13 cellular contexts compared by ENCODE assay signal in genomic region chr6:111171577-111172400, GRCh38.
DNase-seq lines count a peak whose midpoint lies in the region; ATAC-seq and TF ChIP-seq lines count a peak whose summit lies in the region.
"Had no signal": no experiment of that assay in that cellular context is flagged by ENCODE, and none has a peak within 500 bp of the region (broad histone marks: within the 10 kb centered on the region; RNA-seq: fewer than 3 reads in every experiment).

No MANE protein-coding gene starts in this region.

- CTCF ChIA-PET in activated CD8-positive, alpha-beta T cell treated with anti-CD3 and anti-CD28 coated beads for 36 hours (lab: Charles Lee), result interaction anchor here (0.9 kb wide), 1 partner anchor 38 kb away, joined by 6 read pairs; no protein-coding TSS in a partner anchor
- CTCF ChIA-PET in activated CD8-positive, alpha-beta T cell treated with anti-CD3 and anti-CD28 coated beads, Interleukin-2, amount 10 ng/mL, durations not matched to agents 7 days and 5 days (lab: Charles Lee), result interaction anchor here (0.9 kb wide), 1 partner anchor 12 kb away, joined by 3 read pairs; no protein-coding TSS in a partner anchor

- ATAC-seq in activated CD8-positive, alpha-beta T cell treated with anti-CD3 and anti-CD28 coated beads for 36 hours, result peak; percentile 60
- ATAC-seq in activated CD8-positive, alpha-beta T cell treated with anti-CD3 and anti-CD28 coated beads, Interleukin-2, amount 10 ng/mL, durations not matched to agents 7 days and 5 days, result no peak
- ATAC-seq in GM21619 (IDR thresholded peaks at IDR 0.05; ENCODE audit: unreplicated experiment), result peak; percentile 71
- peak; percentile 84 for ATAC-seq in HG03378 (IDR thresholded peaks at IDR 0.05; ENCODE audit: unreplicated experiment)
- no peak for ATAC-seq in left lobe of liver
- ATAC-seq: Right ventricle myocardium inferior had no signal

- H3K27me3 Mint-ChIP-seq in activated CD8-positive, alpha-beta T cell treated with anti-CD3 and anti-CD28 coated beads for 36 hours, result no peaks in the 10 kb centered on the region
- no peaks in the 10 kb centered on the region for H3K27me3 Mint-ChIP-seq in activated CD8-positive, alpha-beta T cell treated with anti-CD3 and anti-CD28 coated beads, Interleukin-2, amount 10 ng/mL, durations not matched to agents 7 days and 5 days (ENCODE audit: low read depth)

- H3K27me3 ChIP-seq in GM23248 (replicated peaks; ENCODE audit: insufficient read depth) (peaks cover 21% of the 10 kb centered on the region), adrenal gland (no peaks in the 10 kb centered on the region)
- H3K27me3 ChIP-seq: thyroid gland had no signal

- no peak overlapping the region for H3K4me2 ChIP-seq in GM23248 (ENCODE audit: unreplicated experiment)

- H3K79me2 ChIP-seq in GM23248 (ENCODE audit: insufficient read depth), result no peaks in the 10 kb centered on the region

- TF ChIP-seq CTCF in activated CD8-positive, alpha-beta T cell treated with anti-CD3 and anti-CD28 coated beads for 36 hours (IDR thresholded peaks at IDR 0.05), result no peak
- TF ChIP-seq CTCF in adrenal gland (IDR thresholded peaks at IDR 0.05), result no peak

- H4K20me1 ChIP-seq in GM23248 (ENCODE audit: insufficient read depth), result no peaks in the 10 kb centered on the region

- H3K27ac Mint-ChIP-seq in activated CD8-positive, alpha-beta T cell treated with anti-CD3 and anti-CD28 coated beads for 36 hours, result no peak overlapping the region
- H3K27ac Mint-ChIP-seq in activated CD8-positive, alpha-beta T cell treated with anti-CD3 and anti-CD28 coated beads, Interleukin-2, amount 10 ng/mL, durations not matched to agents 7 days and 5 days, result no peak overlapping the region
- H3K27ac Mint-ChIP-seq: nephron progenitor cell had no signal

- H3K9me3 ChIP-seq in GM23248 (ENCODE audit: low read depth), result no peaks in the 10 kb centered on the region
- no peaks in the 10 kb centered on the region for H3K9me3 ChIP-seq in adrenal gland (replicated peaks in 1 of 3)
- H3K9me3 ChIP-seq: thyroid gland had no signal

- H3K9me2 ChIP-seq in GM23248 (ENCODE audit: insufficient read depth), result no peaks in the 10 kb centered on the region

- in situ Hi-C loops in GM23248 (cut with MboI), result no loop called here

- no peak overlapping the region for H2AFZ ChIP-seq in GM23248

- H3K4me3 ChIP-seq in GM23248 (no peak overlapping the region), adrenal gland (no peak overlapping the region)
- H3K4me3 ChIP-seq: thyroid gland had no signal

- POLR2A ChIA-PET in activated CD8-positive, alpha-beta T cell treated with anti-CD3 and anti-CD28 coated beads for 36 hours (lab: Charles Lee), result no interaction called here
- POLR2A ChIA-PET in activated CD8-positive, alpha-beta T cell treated with anti-CD3 and anti-CD28 coated beads, Interleukin-2, amount 10 ng/mL, durations not matched to agents 7 days and 5 days (lab: Charles Lee), result no interaction called here

- H3K9ac ChIP-seq in GM23248, result no peak overlapping the region

- TF ChIP-seq POLR2A in adrenal gland (IDR thresholded peaks at IDR 0.05), result no peak

- H3K36me3 Mint-ChIP-seq in activated CD8-positive, alpha-beta T cell treated with anti-CD3 and anti-CD28 coated beads for 36 hours (ENCODE audit: low read depth), result peaks cover 3% of the 10 kb centered on the region
- no peaks in the 10 kb centered on the region for H3K36me3 Mint-ChIP-seq in activated CD8-positive, alpha-beta T cell treated with anti-CD3 and anti-CD28 coated beads, Interleukin-2, amount 10 ng/mL, durations not matched to agents 7 days and 5 days (ENCODE audit: low read depth)

- no peaks in the 10 kb centered on the region for H3K9me3 Mint-ChIP-seq in activated CD8-positive, alpha-beta T cell treated with anti-CD3 and anti-CD28 coated beads for 36 hours
- H3K9me3 Mint-ChIP-seq in activated CD8-positive, alpha-beta T cell treated with anti-CD3 and anti-CD28 coated beads, Interleukin-2, amount 10 ng/mL, durations not matched to agents 7 days and 5 days (ENCODE audit: insufficient read depth), result no peaks in the 10 kb centered on the region
- H3K9me3 Mint-ChIP-seq: nephron progenitor cell had no signal

- H3K4me3 Mint-ChIP-seq in activated CD8-positive, alpha-beta T cell treated with anti-CD3 and anti-CD28 coated beads for 36 hours, result no peak overlapping the region
- H3K4me3 Mint-ChIP-seq in activated CD8-positive, alpha-beta T cell treated with anti-CD3 and anti-CD28 coated beads, Interleukin-2, amount 10 ng/mL, durations not matched to agents 7 days and 5 days, result no peak overlapping the region
- H3K4me3 Mint-ChIP-seq: nephron progenitor cell had no signal

- H3F3A ChIP-seq in GM23248 (ENCODE audit: insufficient read depth), result no peaks in the 10 kb centered on the region

- H3K4me1 ChIP-seq in GM23248 (ENCODE audit: insufficient read depth) (no peaks in the 10 kb centered on the region), adrenal gland (replicated peaks in 1 of 2) (no peaks in the 10 kb centered on the region)
- H3K4me1 ChIP-seq: thyroid gland had no signal

- 58 to 62% methylated on average over 6 of the region's 6 CpGs for WGBS in GM23248 (ENCODE audit: low coverage in 1 of 2, low lambda C conversion rate in 2 of 2, missing lambda C conversion rate in 2 of 2), 2 experiments
- 79 to 83% (median 80%) methylated on average over 6 of the region's 6 CpGs for WGBS in adrenal gland, 4 donors

- no peak for DNase-seq in activated CD8-positive, alpha-beta T cell treated with anti-CD3 and anti-CD28 coated beads for 36 hours
- no peak for DNase-seq in activated CD8-positive, alpha-beta T cell treated with anti-CD3 and anti-CD28 coated beads, Interleukin-2, amount 10 ng/mL, durations not matched to agents 7 days and 5 days
- DNase-seq in GM23248, result no peak
- no peak for DNase-seq in activated gamma-delta T cell treated with Interleukin-2 at 50 U/mL for 16 hours
- DNase-seq in adrenal gland, result no peak
- no peak for DNase-seq in left lobe of liver (ENCODE audit: low spot score)
- DNase-seq: NCI-H1105, NCI-H526, nephron progenitor cell, thyroid gland had no signal

- no peak overlapping the region for H3K27ac ChIP-seq in GM23248
- H3K27ac ChIP-seq in adrenal gland, result no peak overlapping the region
- H3K27ac ChIP-seq: thyroid gland had no signal

- intact Hi-C loops in activated CD8-positive, alpha-beta T cell treated with anti-CD3 and anti-CD28 coated beads for 36 hours (cut with micrococcal nuclease), result no loop called here
- intact Hi-C loops in adrenal gland (cut with DNase I), result no loop called here

- H3K36me3 ChIP-seq in GM23248 (ENCODE audit: low read depth), result no peaks in the 10 kb centered on the region
- H3K36me3 ChIP-seq in adrenal gland (replicated peaks in 1 of 2), result no peaks in the 10 kb centered on the region
- H3K36me3 ChIP-seq: thyroid gland had no signal

- H3K4me1 Mint-ChIP-seq in activated CD8-positive, alpha-beta T cell treated with anti-CD3 and anti-CD28 coated beads for 36 hours (ENCODE audit: low read depth), result peaks cover 35% of the 10 kb centered on the region
- H3K4me1 Mint-ChIP-seq in activated CD8-positive, alpha-beta T cell treated with anti-CD3 and anti-CD28 coated beads, Interleukin-2, amount 10 ng/mL, durations not matched to agents 7 days and 5 days (ENCODE audit: low read depth), result peaks cover 24% of the 10 kb centered on the region
- H3K4me1 Mint-ChIP-seq: nephron progenitor cell had no signal

Comparison
In these comparisons a context has a peak if more than half of its experiments do, and no peak if none do; other contexts are left out.
1. ATAC-seq: peak in activated CD8-positive, alpha-beta T cell treated with anti-CD3 and anti-CD28 coated beads for 36 hours (single experiment), GM21619 (single experiment) and HG03378 (single experiment); none in activated CD8-positive, alpha-beta T cell treated with anti-CD3 and anti-CD28 coated beads, Interleukin-2, amount 10 ng/mL, durations not matched to agents 7 days and 5 days (single experiment) and left lobe of liver (single experiment).